9 cellular contexts compared by ENCODE assay signal in the genomic region with DNA sequence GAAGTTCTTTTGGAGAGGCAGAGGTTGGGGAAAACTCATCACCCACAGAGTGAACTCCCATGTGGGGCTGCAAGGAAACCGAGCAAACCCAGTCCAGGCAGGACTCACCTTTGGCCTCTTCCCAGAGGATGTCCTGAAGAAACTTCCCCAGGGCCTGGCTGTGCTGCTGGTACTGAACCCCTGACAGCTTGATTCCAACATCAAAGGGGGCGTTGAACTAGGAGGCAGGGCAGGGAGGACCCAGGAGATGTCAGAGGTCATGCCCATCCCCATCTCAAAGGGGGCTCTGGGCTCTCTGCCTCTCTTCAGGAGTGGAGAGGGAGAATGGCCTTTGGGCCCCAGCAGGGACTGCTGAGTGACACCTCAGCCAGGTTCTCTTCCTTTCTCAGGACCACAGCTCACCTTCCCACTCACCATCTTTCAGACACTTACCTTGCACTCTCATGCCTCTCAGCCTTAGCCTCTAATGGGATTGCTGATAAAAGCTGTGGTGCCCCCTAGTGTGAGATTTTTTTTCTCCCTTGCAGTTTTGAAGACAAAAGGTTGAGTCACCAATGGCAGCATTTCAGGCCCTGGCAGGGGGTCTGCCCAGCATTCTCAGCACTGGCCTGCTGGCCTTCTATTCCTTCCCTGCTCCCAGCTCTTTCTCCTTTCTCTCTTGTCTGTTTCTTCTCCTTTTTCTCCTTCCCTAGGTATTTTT. TPM values are rescaled to one million over a fixed set of nuclear protein-coding genes. Genes with fewer than 3 reads are reported as not detected.
DNase-seq lines count a peak whose midpoint lies in the region; ATAC-seq and TF ChIP-seq lines count a peak whose summit lies in the region.
"Had no signal": no experiment of that assay in that cellular context is flagged by ENCODE, and none has a peak within 500 bp of the region (broad histone marks: within the 10 kb centered on the region; RNA-seq: fewer than 3 reads in every experiment).

No MANE protein-coding gene starts in this region.

- H4K20me1 ChIP-seq in KMS-11 (ENCODE audit: insufficient read depth) = no peaks in the 10 kb centered on the region

- H3K27ac Mint-ChIP-seq in immature natural killer cell = peak overlapping the region in 5 of 6 donors; percentile 48 to 64 (median 57)

- DNase-seq in Daoy (ENCODE audit: low read depth) (peak; percentile 83), adipocyte (ENCODE audit: low read depth) (peak; percentile 90), immature natural killer cell (peak in 1 of 3 donors; percentile 49), coronary artery (ENCODE audit: low spot score) (no peak), COR-L47 (lab: John Stamatoyannopoulos, UW) (no peak), NCI-H1436 (lab: John Stamatoyannopoulos, UW) (no peak)

- H2AFZ ChIP-seq in KMS-11 (ENCODE audit: low read depth) = no peak overlapping the region

- H3K27ac ChIP-seq in KMS-11 = peak overlapping the region; percentile 100; the same call in 1 of the 2 replicates
- H3K27ac ChIP-seq in coronary artery = no peak overlapping the region

- H3K4me2 ChIP-seq in KMS-11 = no peak overlapping the region

- H3K9me3 Mint-ChIP-seq in immature natural killer cell = no peaks in the 10 kb centered on the region

- peaks cover 0 to 3% (median 0%) of the 10 kb centered on the region in 3 donors for H3K27me3 Mint-ChIP-seq in immature natural killer cell (ENCODE audit: low read depth in 3 of 3)

- H3K36me3 ChIP-seq in KMS-11 (ENCODE audit: insufficient read depth) (no peaks in the 10 kb centered on the region), adipocyte (ENCODE audit: control insufficient read depth, insufficient read depth, low read length, severe bottlenecking) (peaks cover 46% of the 10 kb centered on the region)

- H3K4me1 ChIP-seq in KMS-11 (ENCODE audit: low read depth, poor library complexity, severe bottlenecking) (peaks cover 60% of the 10 kb centered on the region), adipocyte (ENCODE audit: control insufficient read depth, insufficient read depth, low read length) (peaks cover 15% of the 10 kb centered on the region)

- H3K27me3 ChIP-seq in KMS-11 (ENCODE audit: insufficient read depth, low read depth) (no peaks in the 10 kb centered on the region), adipocyte (replicated peaks; ENCODE audit: control insufficient read depth, insufficient read depth, low read length) (no peaks in the 10 kb centered on the region)

- H3K9ac ChIP-seq in KMS-11 (no peak overlapping the region), adipocyte (ENCODE audit: low read length) (no peak overlapping the region)

- peaks cover 15 to 36% of the 10 kb centered on the region in 2 donors for H3K4me1 Mint-ChIP-seq in immature natural killer cell

- H3K4me3 ChIP-seq in KMS-11 (IDR thresholded peaks at IDR 0.05; ENCODE audit: insufficient read depth, low read depth, low read length) (no peak overlapping the region), adipocyte (ENCODE audit: low read length) (no peak overlapping the region), coronary artery (no peak overlapping the region)

- no peaks in the 10 kb centered on the region for H3K79me2 ChIP-seq in KMS-11 (ENCODE audit: insufficient read depth, low read depth)

- no peak overlapping the region for H3K4me3 Mint-ChIP-seq in immature natural killer cell

- H3K9me3 ChIP-seq in adipocyte (ENCODE audit: control insufficient read depth, low read length) = no peaks in the 10 kb centered on the region

- no peak for ATAC-seq in GM21737 (IDR thresholded peaks at IDR 0.05; ENCODE audit: unreplicated experiment)

- H3K36me3 Mint-ChIP-seq in immature natural killer cell = peaks cover 4 to 10% (median 4%) of the 10 kb centered on the region in 3 donors

- TF ChIP-seq CTCF in KMS-11 (conservative IDR thresholded peaks at IDR 0.05; ENCODE audit: low read depth, low read length) (no peak), coronary artery (IDR thresholded peaks at IDR 0.05) (no peak)

RNA-seq across cellular contexts. Expression of a gene that starts 6.0 kb away (rescaled TPM):
- not detected in 2 replicates for total RNA-seq in Daoy (2014; rRNA removed; shearing (Covaris generic))
- 1 to 10 TPM in 2 of 3 donors, under 1 TPM in 1; 0.94 to 8.3 (median 1.7) TPM for polyA plus RNA-seq in immature natural killer cell
- total RNA-seq: SK-MEL-5 had no signal

RNA-seq across cellular contexts. Expression of a gene that starts 34.2 kb away (rescaled TPM):
- total RNA-seq in Daoy (2014; rRNA removed; shearing (Covaris generic)) = 119 and 137 TPM in 2 replicates
- 100 to 1,000 TPM; 157 to 162 (median 162) TPM for polyA plus RNA-seq in immature natural killer cell

RNA-seq across cellular contexts. Expression of a gene that starts 38.5 kb away (rescaled TPM):
- 5.0 and 5.9 TPM in 2 replicates for total RNA-seq in Daoy (2014; rRNA removed; shearing (Covaris generic))
- polyA plus RNA-seq in immature natural killer cell = 10 to 100 TPM in 2 of 3 donors, 1 to 10 TPM in 1; 8.4 to 27.7 (median 10.6) TPM

Comparison
In these comparisons a context has a peak if more than half of its experiments do, and no peak if none do; other contexts are left out.
1. DNase-seq: peak in Daoy (single experiment) and adipocyte (single experiment); none in coronary artery (single experiment), COR-L47 (single experiment) and NCI-H1436 (single experiment).